12 cellular contexts compared by ENCODE assay signal in genomic region chr2:241853651-241854341, GRCh38. TPM values are rescaled to one million over a fixed set of nuclear protein-coding genes. Genes with fewer than 3 reads are reported as not detected.
A peak's percentile ranks its signal among the peaks of the same experiment; 100 is the strongest.
DNase-seq lines count a peak whose midpoint lies in the region; ATAC-seq and TF ChIP-seq lines count a peak whose summit lies in the region.
"Had no signal": no experiment of that assay in that cellular context is flagged by ENCODE, and none has a peak within 500 bp of the region (broad histone marks: within the 10 kb centered on the region; RNA-seq: fewer than 3 reads in every experiment).

No MANE protein-coding gene starts in this region.

- H3K27me3 ChIP-seq in aorta (ENCODE audit: control insufficient read depth in 1 of 2, insufficient read depth in 2 of 2, low read length in 1 of 2): no peaks in the 10 kb centered on the region

- no peak for DNase-seq in activated naive CD8-positive, alpha-beta T cell treated with anti-CD3 and anti-CD28 coated beads, Interleukin-2, amount 50 U/mL, for 24 hours
- DNase-seq in activated naive CD8-positive, alpha-beta T cell treated with anti-CD3 and anti-CD28 coated beads for 36 hours: no peak
- peak; percentile 78 for DNase-seq in islet precursor cell
- peak; percentile 42 to 75 for DNase-seq in aorta
- DNase-seq: endodermal cell, NCI-H187 treated with DMSO at 0.1 percent for 48 hours had no signal

- peak; percentile 3 for ATAC-seq in activated naive CD8-positive, alpha-beta T cell treated with anti-CD3 and anti-CD28 coated beads, Interleukin-2, amount 50 U/mL, for 24 hours
- ATAC-seq in SK-N-SH treated with all-trans-retinoic acid at 6 μM for 48 hours: peak; percentile 29
- no peak for ATAC-seq in aorta (ENCODE audit: low FRiP score)
- no peak for ATAC-seq in HG03139 (IDR thresholded peaks at IDR 0.05; ENCODE audit: unreplicated experiment)
- no peak for ATAC-seq in HG03354 (IDR thresholded peaks at IDR 0.05; ENCODE audit: poor library complexity, severe bottlenecking, unreplicated experiment)
- ATAC-seq in GM21447 (IDR thresholded peaks at IDR 0.05; ENCODE audit: unreplicated experiment): no peak

- H3K4me3 ChIP-seq in aorta (ENCODE audit: low read length in 2 of 2): no peak overlapping the region

- no peak overlapping the region for H3K4me3 Mint-ChIP-seq in activated naive CD8-positive, alpha-beta T cell treated with anti-CD3 and anti-CD28 coated beads, Interleukin-2, amount 50 U/mL, for 24 hours
- no peak overlapping the region for H3K4me3 Mint-ChIP-seq in activated naive CD8-positive, alpha-beta T cell treated with anti-CD3 and anti-CD28 coated beads for 36 hours
- H3K4me3 Mint-ChIP-seq: endodermal cell had no signal

- WGBS in aorta, 2 donors: 79 to 80% methylated on average over 25 to 27 of the region's 27 CpGs

- no peaks in the 10 kb centered on the region for H3K27me3 Mint-ChIP-seq in activated naive CD8-positive, alpha-beta T cell treated with anti-CD3 and anti-CD28 coated beads, Interleukin-2, amount 50 U/mL, for 24 hours
- no peaks in the 10 kb centered on the region for H3K27me3 Mint-ChIP-seq in activated naive CD8-positive, alpha-beta T cell treated with anti-CD3 and anti-CD28 coated beads for 36 hours

- no peaks in the 10 kb centered on the region for H3K9me3 Mint-ChIP-seq in activated naive CD8-positive, alpha-beta T cell treated with anti-CD3 and anti-CD28 coated beads, Interleukin-2, amount 50 U/mL, for 24 hours
- H3K9me3 Mint-ChIP-seq in activated naive CD8-positive, alpha-beta T cell treated with anti-CD3 and anti-CD28 coated beads for 36 hours: no peaks in the 10 kb centered on the region
- H3K9me3 Mint-ChIP-seq: endodermal cell had no signal

- H3K36me3 Mint-ChIP-seq in activated naive CD8-positive, alpha-beta T cell treated with anti-CD3 and anti-CD28 coated beads, Interleukin-2, amount 50 U/mL, for 24 hours (ENCODE audit: low read depth): peaks cover 15% of the 10 kb centered on the region
- no peaks in the 10 kb centered on the region for H3K36me3 Mint-ChIP-seq in activated naive CD8-positive, alpha-beta T cell treated with anti-CD3 and anti-CD28 coated beads for 36 hours

- no peaks in the 10 kb centered on the region for H3K4me1 ChIP-seq in aorta (ENCODE audit: control insufficient read depth in 1 of 2, insufficient read depth in 2 of 2, low read length in 2 of 2)

- H3K36me3 ChIP-seq in aorta (ENCODE audit: control insufficient read depth in 1 of 2, insufficient read depth in 2 of 2, low read length in 1 of 2): no peaks in the 10 kb centered on the region

- intact Hi-C loops in aorta (cut with DNase I): no loop called here

- no peak overlapping the region for H3K27ac Mint-ChIP-seq in activated naive CD8-positive, alpha-beta T cell treated with anti-CD3 and anti-CD28 coated beads, Interleukin-2, amount 50 U/mL, for 24 hours
- no peak overlapping the region for H3K27ac Mint-ChIP-seq in activated naive CD8-positive, alpha-beta T cell treated with anti-CD3 and anti-CD28 coated beads for 36 hours
- H3K27ac Mint-ChIP-seq: endodermal cell had no signal

- no peak overlapping the region for H3K27ac ChIP-seq in aorta (ENCODE audit: low read depth in 1 of 2, low read length in 2 of 2)
- H3K27ac ChIP-seq: C4-2B had no signal

- no peaks in the 10 kb centered on the region for H3K9me3 ChIP-seq in aorta (ENCODE audit: control insufficient read depth, low read length)

- H3K4me1 Mint-ChIP-seq in activated naive CD8-positive, alpha-beta T cell treated with anti-CD3 and anti-CD28 coated beads, Interleukin-2, amount 50 U/mL, for 24 hours: peaks cover 14% of the 10 kb centered on the region
- H3K4me1 Mint-ChIP-seq in activated naive CD8-positive, alpha-beta T cell treated with anti-CD3 and anti-CD28 coated beads for 36 hours: peaks cover 14% of the 10 kb centered on the region
- H3K4me1 Mint-ChIP-seq: endodermal cell had no signal

TF ChIP-seq in SK-N-SH treated with all-trans-retinoic acid at 6 μM for 48 hours, 23 proteins besides CTCF, POLR2A, EP300 and RAD21:
- TF ChIP-seq RARB (CRISPR knock-in tag; IDR thresholded peaks at IDR 0.05) (no peak), CSDC2 (CRISPR knock-in tag; IDR thresholded peaks at IDR 0.05) (no peak), ZC3H10 (CRISPR knock-in tag; IDR thresholded peaks at IDR 0.05) (no peak), ZNF8 (CRISPR knock-in tag; IDR thresholded peaks at IDR 0.05) (no peak), ISL1 (CRISPR knock-in tag; IDR thresholded peaks at IDR 0.05) (no peak), ZFP30 (CRISPR knock-in tag; IDR thresholded peaks at IDR 0.05) (no peak), ZFP3 (CRISPR knock-in tag; IDR thresholded peaks at IDR 0.05) (no peak), ESRRG (CRISPR knock-in tag; IDR thresholded peaks at IDR 0.05) (no peak), CSRNP3 (CRISPR knock-in tag; IDR thresholded peaks at IDR 0.05) (no peak), ARNTL (CRISPR knock-in tag; IDR thresholded peaks at IDR 0.05; ENCODE audit: borderline replicate concordance, low read depth) (no peak)

RNA-seq across cellular contexts. Expression of gene PDCD1, which starts 4.9 kb away (rescaled TPM):
- total RNA-seq in activated naive CD8-positive, alpha-beta T cell treated with anti-CD3 and anti-CD28 coated beads for 36 hours: 10 to 100 TPM; 24.3 TPM
- under 1 TPM; 0.39 to 0.75 TPM for total RNA-seq in aorta
- not detected for polyA plus RNA-seq in aorta

RNA-seq across cellular contexts. Expression of gene RTP5, which starts 15.7 kb away (rescaled TPM):
- total RNA-seq in activated naive CD8-positive, alpha-beta T cell treated with anti-CD3 and anti-CD28 coated beads for 36 hours: under 1 TPM in 1 of 2 experiments, not detected in 1; 0.20 TPM
- total RNA-seq in aorta: not detected
- polyA plus RNA-seq in aorta: not detected
- total RNA-seq: endodermal cell, mucosa of gallbladder had no signal

RNA-seq across cellular contexts. Expression of gene NEU4, which starts 44.8 kb away (rescaled TPM):
- under 1 TPM; 0.08 to 0.40 TPM for total RNA-seq in activated naive CD8-positive, alpha-beta T cell treated with anti-CD3 and anti-CD28 coated beads for 36 hours
- under 1 TPM in 1 of 2 donors, not detected in 1; 0.26 TPM for total RNA-seq in aorta
- 1 to 10 TPM in 1 of 2 donors, not detected in 1; 6.4 TPM for polyA plus RNA-seq in aorta

Comparison
In these comparisons a context has a peak if more than half of its experiments do, and no peak if none do; other contexts are left out.
1. ATAC-seq: peak in activated naive CD8-positive, alpha-beta T cell treated with anti-CD3 and anti-CD28 coated beads, Interleukin-2, amount 50 U/mL, for 24 hours (single experiment) and SK-N-SH treated with all-trans-retinoic acid at 6 μM for 48 hours (single experiment); none in aorta (single experiment), HG03139 (single experiment), HG03354 (single experiment) and GM21447 (single experiment).
2. DNase-seq: peak in islet precursor cell (single experiment) and aorta (2 of 2); none in activated naive CD8-positive, alpha-beta T cell treated with anti-CD3 and anti-CD28 coated beads, Interleukin-2, amount 50 U/mL, for 24 hours (single experiment) and activated naive CD8-positive, alpha-beta T cell treated with anti-CD3 and anti-CD28 coated beads for 36 hours (single experiment).
3. RNA of gene PDCD1, which starts 4.9 kb away (total RNA-seq): 24.3 TPM in activated naive CD8-positive, alpha-beta T cell treated with anti-CD3 and anti-CD28 coated beads for 36 hours; 0.39 to 0.75 TPM in aorta; every median in the first group is over 10 times any median in the second.